15 cellular contexts compared by ENCODE assay signal in the genomic region with DNA sequence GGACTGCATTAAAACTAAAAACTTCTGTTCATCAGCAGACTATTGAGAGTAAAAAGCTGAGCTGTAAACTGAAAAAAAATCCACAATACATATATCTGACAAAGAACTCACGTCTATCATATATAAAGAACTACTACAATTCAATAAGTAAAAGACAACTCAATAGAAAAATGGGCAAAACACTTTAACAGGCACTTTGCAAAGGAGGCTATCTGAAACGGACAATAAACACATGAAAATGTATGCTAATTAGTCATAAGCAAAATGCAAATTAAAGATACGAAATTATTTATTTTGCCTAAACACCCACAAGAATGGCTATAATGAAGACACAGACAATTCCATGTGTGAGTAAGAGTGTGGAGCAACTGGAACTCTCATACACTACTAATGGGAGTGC. TPM values are rescaled to one million over a fixed set of nuclear protein-coding genes. Genes with fewer than 3 reads are reported as not detected.
DNase-seq lines count a peak whose midpoint lies in the region; ATAC-seq and TF ChIP-seq lines count a peak whose summit lies in the region.
"Had no signal": no experiment of that assay in that cellular context is flagged by ENCODE, and none has a peak within 500 bp of the region (broad histone marks: within the 10 kb centered on the region; RNA-seq: fewer than 3 reads in every experiment).

No MANE protein-coding gene starts in this region.

- intact Hi-C loops in activated CD8-positive, alpha-beta T cell treated with anti-CD3 and anti-CD28 coated beads for 36 hours (cut with micrococcal nuclease): no loop called here
- intact Hi-C loops in CD4-positive, alpha-beta T cell (cut with DNase I, micrococcal nuclease): no loop called here
- intact Hi-C loops in ovary (cut with DNase I): no loop called here

- no peak overlapping the region for H3K27ac ChIP-seq in CD4-positive, alpha-beta T cell (ENCODE audit: low read depth, low read length)
- H3K27ac ChIP-seq in ovary: no peak overlapping the region
- H3K27ac ChIP-seq: BLaER1, HL-60 had no signal

- no peaks in the 10 kb centered on the region for H3K27me3 Mint-ChIP-seq in activated CD8-positive, alpha-beta T cell treated with anti-CD3 and anti-CD28 coated beads for 36 hours
- H3K27me3 Mint-ChIP-seq in activated CD8-positive, alpha-beta T cell treated with anti-CD3 and anti-CD28 coated beads, Interleukin-2, amount 10 ng/mL, durations not matched to agents 7 days and 5 days (ENCODE audit: low read depth): no peaks in the 10 kb centered on the region
- no peaks in the 10 kb centered on the region for H3K27me3 Mint-ChIP-seq in CD4-positive, alpha-beta T cell
- H3K27me3 Mint-ChIP-seq in T-helper 17 cell (no peaks in the 10 kb centered on the region), immature natural killer cell (ENCODE audit: low read depth in 3 of 3) (peaks cover 0 to 7% (median 4%) of the 10 kb centered on the region in 3 donors)

- TF ChIP-seq POLR2A in ovary (IDR thresholded peaks at IDR 0.05): no peak

- no peak for TF ChIP-seq CTCF in activated CD8-positive, alpha-beta T cell treated with anti-CD3 and anti-CD28 coated beads for 36 hours (IDR thresholded peaks at IDR 0.05)
- TF ChIP-seq CTCF in CD4-positive, alpha-beta T cell (IDR thresholded peaks at IDR 0.05): no peak
- no peak for TF ChIP-seq CTCF in ovary (IDR thresholded peaks at IDR 0.05)

- DNase-seq in activated CD8-positive, alpha-beta T cell treated with anti-CD3 and anti-CD28 coated beads for 36 hours: no peak
- DNase-seq in activated CD8-positive, alpha-beta T cell treated with anti-CD3 and anti-CD28 coated beads, Interleukin-2, amount 10 ng/mL, durations not matched to agents 7 days and 5 days: no peak
- no peak for DNase-seq in CD4-positive, alpha-beta T cell
- DNase-seq in T-helper 17 cell (no peak), immature natural killer cell (no peak), ovary (no peak)
- DNase-seq: 8988T, Caco-2, HCEC 1CT, IMR-90 had no signal

- no peak for TF ChIP-seq EP300 in ovary (IDR thresholded peaks at IDR 0.05)

- CTCF ChIA-PET in activated CD8-positive, alpha-beta T cell treated with anti-CD3 and anti-CD28 coated beads for 36 hours (lab: Charles Lee): no interaction called here
- CTCF ChIA-PET in activated CD8-positive, alpha-beta T cell treated with anti-CD3 and anti-CD28 coated beads, Interleukin-2, amount 10 ng/mL, durations not matched to agents 7 days and 5 days (lab: Charles Lee): interaction anchor here (0.6 kb wide), 1 partner anchor 173 kb away, joined by 3 read pairs; no protein-coding TSS in a partner anchor
- CTCF ChIA-PET in CD4-positive, alpha-beta T cell (lab: Charles Lee): no interaction called here

- H3K36me3 ChIP-seq in ovary: no peaks in the 10 kb centered on the region

- peaks cover 79% of the 10 kb centered on the region for H3K36me3 Mint-ChIP-seq in activated CD8-positive, alpha-beta T cell treated with anti-CD3 and anti-CD28 coated beads for 36 hours (ENCODE audit: low read depth)
- peaks cover 86% of the 10 kb centered on the region for H3K36me3 Mint-ChIP-seq in activated CD8-positive, alpha-beta T cell treated with anti-CD3 and anti-CD28 coated beads, Interleukin-2, amount 10 ng/mL, durations not matched to agents 7 days and 5 days (ENCODE audit: low read depth)
- H3K36me3 Mint-ChIP-seq in CD4-positive, alpha-beta T cell (ENCODE audit: low read depth): peaks cover 98% of the 10 kb centered on the region
- H3K36me3 Mint-ChIP-seq in T-helper 17 cell (ENCODE audit: low read depth): peaks cover 2% of the 10 kb centered on the region
- peaks cover 33 to 41% (median 41%) of the 10 kb centered on the region in 3 donors for H3K36me3 Mint-ChIP-seq in immature natural killer cell
- H3K36me3 Mint-ChIP-seq: CD14-positive monocyte had no signal

- no peaks in the 10 kb centered on the region for H3K27me3 ChIP-seq in CD4-positive, alpha-beta T cell (ENCODE audit: control insufficient read depth, insufficient read depth, low read length)
- no peaks in the 10 kb centered on the region for H3K27me3 ChIP-seq in ovary
- H3K27me3 ChIP-seq: BLaER1 had no signal

- H3K9me3 Mint-ChIP-seq in activated CD8-positive, alpha-beta T cell treated with anti-CD3 and anti-CD28 coated beads for 36 hours: peaks cover 28% of the 10 kb centered on the region
- H3K9me3 Mint-ChIP-seq in activated CD8-positive, alpha-beta T cell treated with anti-CD3 and anti-CD28 coated beads, Interleukin-2, amount 10 ng/mL, durations not matched to agents 7 days and 5 days (ENCODE audit: insufficient read depth): peaks cover 44% of the 10 kb centered on the region
- H3K9me3 Mint-ChIP-seq in CD4-positive, alpha-beta T cell: peaks cover 18% of the 10 kb centered on the region
- H3K9me3 Mint-ChIP-seq in immature natural killer cell: peaks cover 0 to 10% (median 3%) of the 10 kb centered on the region in 6 donors

- H3K4me1 Mint-ChIP-seq in activated CD8-positive, alpha-beta T cell treated with anti-CD3 and anti-CD28 coated beads for 36 hours (ENCODE audit: low read depth): peaks cover 53% of the 10 kb centered on the region
- H3K4me1 Mint-ChIP-seq in activated CD8-positive, alpha-beta T cell treated with anti-CD3 and anti-CD28 coated beads, Interleukin-2, amount 10 ng/mL, durations not matched to agents 7 days and 5 days (ENCODE audit: low read depth): peaks cover 49% of the 10 kb centered on the region
- H3K4me1 Mint-ChIP-seq in CD4-positive, alpha-beta T cell (ENCODE audit: low read depth): peaks cover 66% of the 10 kb centered on the region
- H3K4me1 Mint-ChIP-seq in T-helper 17 cell (peaks cover 25% of the 10 kb centered on the region), immature natural killer cell (peaks cover 73 to 91% of the 10 kb centered on the region in 2 donors)

- ATAC-seq in activated CD8-positive, alpha-beta T cell treated with anti-CD3 and anti-CD28 coated beads for 36 hours: no peak
- no peak for ATAC-seq in activated CD8-positive, alpha-beta T cell treated with anti-CD3 and anti-CD28 coated beads, Interleukin-2, amount 10 ng/mL, durations not matched to agents 7 days and 5 days
- ATAC-seq in CD4-positive, alpha-beta T cell (ENCODE audit: poor library complexity): no peak
- no peak for ATAC-seq in T-helper 17 cell
- no peak for ATAC-seq in GM18520 (IDR thresholded peaks at IDR 0.05; ENCODE audit: unreplicated experiment)
- ATAC-seq: GM23338 had no signal

- WGBS in ovary, 3 donors: 88 to 93% (median 88%) methylated on average over 3 of the region's 3 CpGs

- no peaks in the 10 kb centered on the region for H3K4me1 ChIP-seq in ovary (ENCODE audit: insufficient read depth)
- H3K4me1 ChIP-seq: BLaER1, Caco-2 had no signal

- H3K9me3 ChIP-seq in CD4-positive, alpha-beta T cell (ENCODE audit: control insufficient read depth, low read length): peaks cover 9% of the 10 kb centered on the region
- H3K9me3 ChIP-seq in T-helper 17 cell (ENCODE audit: control insufficient read depth, low read length, poor library complexity, severe bottlenecking) (no peaks in the 10 kb centered on the region), ovary (no peaks in the 10 kb centered on the region)

- H3K27ac Mint-ChIP-seq in activated CD8-positive, alpha-beta T cell treated with anti-CD3 and anti-CD28 coated beads for 36 hours: peak overlapping the region; percentile 12
- no peak overlapping the region for H3K27ac Mint-ChIP-seq in activated CD8-positive, alpha-beta T cell treated with anti-CD3 and anti-CD28 coated beads, Interleukin-2, amount 10 ng/mL, durations not matched to agents 7 days and 5 days
- H3K27ac Mint-ChIP-seq in CD4-positive, alpha-beta T cell: peak overlapping the region; percentile 69
- H3K27ac Mint-ChIP-seq in T-helper 17 cell: peak overlapping the region; percentile 78
- H3K27ac Mint-ChIP-seq in immature natural killer cell: peak overlapping the region; percentile 43 to 86 (median 77)
- H3K27ac Mint-ChIP-seq: CD14-positive monocyte, GM23338 had no signal

- H3K4me3 Mint-ChIP-seq in activated CD8-positive, alpha-beta T cell treated with anti-CD3 and anti-CD28 coated beads for 36 hours: no peak overlapping the region
- no peak overlapping the region for H3K4me3 Mint-ChIP-seq in activated CD8-positive, alpha-beta T cell treated with anti-CD3 and anti-CD28 coated beads, Interleukin-2, amount 10 ng/mL, durations not matched to agents 7 days and 5 days
- H3K4me3 Mint-ChIP-seq in CD4-positive, alpha-beta T cell: peak overlapping the region; percentile 15
- no peak overlapping the region for H3K4me3 Mint-ChIP-seq in T-helper 17 cell
- H3K4me3 Mint-ChIP-seq in immature natural killer cell: peak overlapping the region in 1 of 5 donors; percentile 46
- H3K4me3 Mint-ChIP-seq: CD14-positive monocyte, GM23338 had no signal

- H3K4me3 ChIP-seq in ovary: no peak overlapping the region
- H3K4me3 ChIP-seq: BLaER1, GM23338 had no signal

- POLR2A ChIA-PET in activated CD8-positive, alpha-beta T cell treated with anti-CD3 and anti-CD28 coated beads for 36 hours (lab: Charles Lee): no interaction called here
- POLR2A ChIA-PET in activated CD8-positive, alpha-beta T cell treated with anti-CD3 and anti-CD28 coated beads, Interleukin-2, amount 10 ng/mL, durations not matched to agents 7 days and 5 days (lab: Charles Lee): no interaction called here
- POLR2A ChIA-PET in CD4-positive, alpha-beta T cell (lab: Charles Lee): no interaction called here

RNA-seq across cellular contexts. Expression of gene CARD11, which starts 18.1 kb away (rescaled TPM):
- 100 to 1,000 TPM in 1 of 2 experiments, 10 to 100 TPM in 1; 98.3 to 103 TPM for total RNA-seq in activated CD8-positive, alpha-beta T cell treated with anti-CD3 and anti-CD28 coated beads for 36 hours
- total RNA-seq in activated CD8-positive, alpha-beta T cell treated with anti-CD3 and anti-CD28 coated beads, Interleukin-2, amount 10 ng/mL, durations not matched to agents 7 days and 5 days: 100 to 1,000 TPM; 178 TPM
- total RNA-seq in CD4-positive, alpha-beta T cell: 100 to 1,000 TPM; 118 to 122 TPM
- 100 to 1,000 TPM; 126 to 155 TPM for total RNA-seq in T-helper 17 cell
- 10 to 100 TPM in 2 of 3 donors, 1 to 10 TPM in 1; 3.3 to 76.5 (median 18.7) TPM for polyA plus RNA-seq in immature natural killer cell
- 1 to 10 TPM in 2 of 7 donors, under 1 TPM in 5; 0.28 to 2.5 (median 0.80) TPM for total RNA-seq in ovary
- 1 to 10 TPM in 1 of 2 donors, under 1 TPM in 1; 0.51 to 1.9 TPM for polyA plus RNA-seq in ovary

Comparison
In these comparisons a context has a peak if more than half of its experiments do, and no peak if none do; other contexts are left out.
1. RNA of gene CARD11, which starts 18.1 kb away (total RNA-seq): 178 TPM in activated CD8-positive, alpha-beta T cell treated with anti-CD3 and anti-CD28 coated beads, Interleukin-2, amount 10 ng/mL, durations not matched to agents 7 days and 5 days, 126 to 155 TPM in T-helper 17 cell, 118 to 122 TPM in CD4-positive, alpha-beta T cell and 98.3 to 103 TPM in activated CD8-positive, alpha-beta T cell treated with anti-CD3 and anti-CD28 coated beads for 36 hours; 0.28 to 2.5 TPM in ovary; every median in the first group is over 10 times any median in the second.